Comparison of ENCODE assay signal across 12 cellular contexts in the genomic region with DNA sequence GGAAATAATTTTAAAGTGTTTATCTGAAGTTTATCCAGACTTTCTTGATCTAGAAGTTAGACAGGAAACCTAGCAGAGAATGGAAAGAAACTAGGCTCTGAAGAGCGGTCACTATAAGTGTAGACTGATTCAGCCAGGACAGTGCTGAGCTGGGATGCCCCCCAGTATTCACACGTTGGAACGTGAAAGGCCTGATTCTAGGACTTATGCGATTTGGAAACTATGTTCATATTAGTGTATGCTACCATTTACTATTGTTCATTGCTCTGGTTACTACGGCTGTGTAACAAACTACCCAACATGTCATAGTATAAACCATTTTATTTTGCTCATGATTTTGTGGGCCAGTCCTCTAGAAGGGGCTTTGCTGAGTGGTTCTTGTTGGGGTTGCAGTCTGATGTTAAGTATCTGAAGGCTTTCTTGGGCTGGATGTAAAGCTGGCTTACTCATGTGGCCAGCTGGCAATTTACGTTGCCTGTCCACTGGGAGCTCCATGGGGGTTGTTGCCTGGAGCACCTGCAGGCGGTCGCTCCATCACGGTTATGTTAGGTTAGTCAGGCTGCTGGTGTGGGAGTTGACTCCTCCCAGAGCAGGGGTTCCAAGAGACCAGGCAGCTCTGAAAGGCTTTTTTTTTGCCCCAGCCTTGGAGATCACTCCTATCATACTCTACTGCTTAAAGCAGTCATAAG.
DNase-seq lines count a peak whose midpoint lies in the region; ATAC-seq, FAIRE-seq and TF ChIP-seq lines count a peak whose summit lies in the region.
"Had no signal": no experiment of that assay in that cellular context is flagged by ENCODE, and none has a peak within 500 bp of the region (broad histone marks: within the 10 kb centered on the region; RNA-seq: fewer than 3 reads in every experiment).

No MANE protein-coding gene starts in this region.

- TF ChIP-seq CTCF in esophagus muscularis mucosa (IDR thresholded peaks at IDR 0.05), result no peak
- TF ChIP-seq CTCF in mucosa of descending colon (IDR thresholded peaks at IDR 0.05), result no peak
- TF ChIP-seq CTCF in suprapubic skin (IDR thresholded peaks at IDR 0.05), result no peak
- no peak for TF ChIP-seq CTCF in D721Med (IDR thresholded peaks at IDR 0.05; ENCODE audit: insufficient read depth, missing control alignments)

- H3K36me3 ChIP-seq in esophagus muscularis mucosa (no peaks in the 10 kb centered on the region), mucosa of descending colon (ENCODE audit: low read depth) (no peaks in the 10 kb centered on the region), suprapubic skin (no peaks in the 10 kb centered on the region)

- H3K4me1 ChIP-seq in esophagus muscularis mucosa (peaks cover 10 to 44% (median 29%) of the 10 kb centered on the region in 4 donors), mucosa of descending colon (ENCODE audit: low read depth) (no peaks in the 10 kb centered on the region), suprapubic skin (peaks cover 30% of the 10 kb centered on the region)

- H3K27ac ChIP-seq in esophagus muscularis mucosa (replicated peaks in 1 of 4) (peak overlapping the region; percentile 79 to 87 (median 86)), suprapubic skin (peak overlapping the region; percentile 75)

- 45% methylated on average over 9 of the region's 9 CpGs for WGBS in esophagus muscularis mucosa
- 34% methylated on average over 9 of the region's 9 CpGs for WGBS in suprapubic skin

- peak; percentile 31 for ATAC-seq in mucosa of descending colon
- ATAC-seq in GM21447 (IDR thresholded peaks at IDR 0.05; ENCODE audit: unreplicated experiment), result no peak
- ATAC-seq: activated naive CD8-positive, alpha-beta T cell treated with anti-CD3 and anti-CD28 coated beads, Interleukin-2, amount 50 U/mL, for 24 hours; naive thymus-derived CD4-positive, alpha-beta T cell had no signal

- intact Hi-C loops in esophagus muscularis mucosa (cut with DNase I), result no loop called here
- intact Hi-C loops in mucosa of descending colon (cut with DNase I, micrococcal nuclease), result no loop called here

- H3K27me3 ChIP-seq in esophagus muscularis mucosa (no peaks in the 10 kb centered on the region), suprapubic skin (no peaks in the 10 kb centered on the region)

- TF ChIP-seq POLR2A in esophagus muscularis mucosa (IDR thresholded peaks at IDR 0.05; ENCODE audit: low read depth) (no peak), suprapubic skin (IDR thresholded peaks at IDR 0.05) (no peak)

- H3K9me3 ChIP-seq in esophagus muscularis mucosa, result no peaks in the 10 kb centered on the region
- H3K9me3 ChIP-seq in mucosa of descending colon, result no peaks in the 10 kb centered on the region
- H3K9me3 ChIP-seq in suprapubic skin, result no peaks in the 10 kb centered on the region

- DNase-seq in NCI-H69 (lab: John Stamatoyannopoulos, UW) (peak; percentile 57), esophagus muscularis mucosa (ENCODE audit: extremely low spot score) (no peak), mucosa of descending colon (no peak), suprapubic skin (ENCODE audit: low spot score in 2 of 2) (no peak), putamen (ENCODE audit: low spot score) (no peak), D721Med (ENCODE audit: insufficient read length, low spot score) (no peak), GM19240 (ENCODE audit: insufficient read length, low spot score) (no peak)
- DNase-seq: activated naive CD8-positive, alpha-beta T cell treated with anti-CD3 and anti-CD28 coated beads, Interleukin-2, amount 50 U/mL, for 24 hours; naive thymus-derived CD4-positive, alpha-beta T cell; NCI-H2227 treated with DMSO at 0.1 percent for 48 hours had no signal

- FAIRE-seq in D721Med (lab: Jason Lieb, UNC), result no peak
- FAIRE-seq: H54 had no signal

- TF ChIP-seq EP300 in esophagus muscularis mucosa (IDR thresholded peaks at IDR 0.05) (no peak), suprapubic skin (IDR thresholded peaks at IDR 0.05) (no peak)

- peak overlapping the region; percentile 2 to 38 (median 26) for H3K4me3 ChIP-seq in esophagus muscularis mucosa
- no peak overlapping the region for H3K4me3 ChIP-seq in mucosa of descending colon
- H3K4me3 ChIP-seq in suprapubic skin, result peak overlapping the region; percentile 11
